ENCODE assay signal across 11 cellular contexts in the genomic region with DNA sequence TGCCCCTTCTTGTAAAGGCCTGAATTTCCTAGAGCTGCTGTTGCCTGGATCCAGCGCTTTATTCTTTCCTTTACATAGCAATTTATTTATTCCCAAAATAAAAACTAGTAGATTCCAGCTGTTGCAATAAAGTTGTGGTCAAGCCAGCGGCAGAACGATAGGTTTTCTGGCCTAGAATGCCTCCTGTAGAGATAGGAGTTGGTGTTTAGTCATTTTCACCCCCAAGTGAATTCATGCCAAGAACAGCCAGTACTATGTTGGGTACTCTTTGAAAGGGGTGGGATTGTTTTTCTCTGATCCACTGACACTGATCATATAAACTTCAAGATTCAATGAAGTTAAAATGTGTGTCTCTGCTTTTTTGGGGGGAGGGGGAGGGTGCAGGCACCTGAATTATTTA.
DNase-seq lines count a peak whose midpoint lies in the region; ATAC-seq, FAIRE-seq and TF ChIP-seq lines count a peak whose summit lies in the region.
"Had no signal": no experiment of that assay in that cellular context is flagged by ENCODE, and none has a peak within 500 bp of the region (broad histone marks: within the 10 kb centered on the region; RNA-seq: fewer than 3 reads in every experiment).

No MANE protein-coding gene starts in this region.

- no peak for ATAC-seq in activated T-helper 17 cell treated with anti-CD3 and anti-CD28 coated beads, Interleukin-2, amount 50 U/mL, for 72 hours (replicated peaks)
- ATAC-seq in gastroesophageal sphincter, result peak; percentile 36

- peak overlapping the region; percentile 81 for H3K4me3 Mint-ChIP-seq in activated T-helper 17 cell treated with anti-CD3 and anti-CD28 coated beads, Interleukin-2, amount 50 U/mL, for 72 hours

- no peak for FAIRE-seq in H54 (lab: Jason Lieb, UNC)

- TF ChIP-seq POLR2A in gastroesophageal sphincter (IDR thresholded peaks at IDR 0.05) (no peak), H54 (IDR thresholded peaks at IDR 0.05; ENCODE audit: low read depth, low read length) (no peak)

- peaks cover 99% of the 10 kb centered on the region for H3K36me3 Mint-ChIP-seq in activated T-helper 17 cell treated with anti-CD3 and anti-CD28 coated beads, Interleukin-2, amount 50 U/mL, for 72 hours (ENCODE audit: low read depth)

- peaks cover 44% of the 10 kb centered on the region for H3K4me1 Mint-ChIP-seq in activated T-helper 17 cell treated with anti-CD3 and anti-CD28 coated beads, Interleukin-2, amount 50 U/mL, for 72 hours

- peak overlapping the region; percentile 92 for H3K27ac Mint-ChIP-seq in activated T-helper 17 cell treated with anti-CD3 and anti-CD28 coated beads, Interleukin-2, amount 50 U/mL, for 72 hours

- no peak overlapping the region for H3K9ac ChIP-seq in rectal smooth muscle tissue (ENCODE audit: low read length)
- H3K9ac ChIP-seq: BLaER1 had no signal

- H3K27me3 Mint-ChIP-seq in activated T-helper 17 cell treated with anti-CD3 and anti-CD28 coated beads, Interleukin-2, amount 50 U/mL, for 72 hours, result no peaks in the 10 kb centered on the region

- no peaks in the 10 kb centered on the region for H3K9me3 ChIP-seq in gastroesophageal sphincter
- H3K9me3 ChIP-seq: BLaER1 had no signal

- 39 to 55% methylated on average over 3 of the region's 3 CpGs for WGBS in gastroesophageal sphincter (ENCODE audit: low coverage in 1 of 2), 2 donors

- H3K4me1 ChIP-seq in gastroesophageal sphincter (peaks cover 26 to 74% (median 39%) of the 10 kb centered on the region in 3 donors), rectal smooth muscle tissue (ENCODE audit: control insufficient read depth, insufficient read depth, low read length) (peaks cover 15% of the 10 kb centered on the region)
- H3K4me1 ChIP-seq: BLaER1 had no signal

- peaks cover 8 to 81% of the 10 kb centered on the region in 2 donors for H3K36me3 ChIP-seq in gastroesophageal sphincter
- peaks cover 32% of the 10 kb centered on the region for H3K36me3 ChIP-seq in rectal smooth muscle tissue (ENCODE audit: control insufficient read depth, insufficient read depth, low read length)

- no peaks in the 10 kb centered on the region for H3K27me3 ChIP-seq in gastroesophageal sphincter
- H3K27me3 ChIP-seq in rectal smooth muscle tissue (ENCODE audit: control insufficient read depth, insufficient read depth, low read length), result no peaks in the 10 kb centered on the region
- H3K27me3 ChIP-seq: BLaER1 had no signal

- no peaks in the 10 kb centered on the region for H3K9me3 Mint-ChIP-seq in activated T-helper 17 cell treated with anti-CD3 and anti-CD28 coated beads, Interleukin-2, amount 50 U/mL, for 72 hours

- H3K27ac ChIP-seq in gastroesophageal sphincter, result peak overlapping the region; percentile 84 to 99 (median 86)
- H3K27ac ChIP-seq in rectal smooth muscle tissue (ENCODE audit: low read depth, low read length), result peak overlapping the region; percentile 51
- H3K27ac ChIP-seq: BLaER1 had no signal

- H3K4me3 ChIP-seq in AG10803 (ENCODE audit: low read length), result no peak overlapping the region
- no peak overlapping the region for H3K4me3 ChIP-seq in gastroesophageal sphincter
- H3K4me3 ChIP-seq in rectal smooth muscle tissue (ENCODE audit: low read length), result no peak overlapping the region
- H3K4me3 ChIP-seq: BLaER1 had no signal

- TF ChIP-seq CTCF in AG10803 (conservative IDR thresholded peaks at IDR 0.05; ENCODE audit: low read length), result no peak
- TF ChIP-seq CTCF in gastroesophageal sphincter (IDR thresholded peaks at IDR 0.05), result no peak

- peak; percentile 44 for DNase-seq in AG10803 (ENCODE audit: low read depth)
- no peak for DNase-seq in cerebellum (ENCODE audit: low spot score)
- no peak for DNase-seq in SIG-M5 treated with dmso at 0.1 percent for 504 hours (lab: John Stamatoyannopoulos, UW; ENCODE audit: unreplicated experiment)
- no peak for DNase-seq in NOMO-1 treated with DMSO at 0.1 percent for 48 hours (lab: John Stamatoyannopoulos, UW; ENCODE audit: unreplicated experiment)
- no peak for DNase-seq in H54 (ENCODE audit: insufficient read length, low spot score)
- DNase-seq: GOT3, Karpas-422 had no signal

- TF ChIP-seq EP300 in gastroesophageal sphincter (IDR thresholded peaks at IDR 0.05), result no peak
